17 cellular contexts compared by ENCODE assay signal in genomic region chr22:38925571-38926041, GRCh38. TPM values are rescaled to one million over a fixed set of nuclear protein-coding genes. Genes with fewer than 3 reads are reported as not detected.
DNase-seq lines count a peak whose midpoint lies in the region; ATAC-seq, FAIRE-seq and TF ChIP-seq lines count a peak whose summit lies in the region.
"Had no signal": no experiment of that assay in that cellular context is flagged by ENCODE, and none has a peak within 500 bp of the region (broad histone marks: within the 10 kb centered on the region; RNA-seq: fewer than 3 reads in every experiment).

No MANE protein-coding gene starts in this region.

- H3K79me2 ChIP-seq in parathyroid adenoma (no peaks in the 10 kb centered on the region), neural progenitor cell (ENCODE audit: low read depth) (no peaks in the 10 kb centered on the region)

- peaks cover 9% of the 10 kb centered on the region for H3K4me1 ChIP-seq in parathyroid adenoma
- H3K4me1 ChIP-seq in neural progenitor cell: no peaks in the 10 kb centered on the region

- H3K4me2 ChIP-seq in parathyroid adenoma (ENCODE audit: low read length) (no peak overlapping the region), neural progenitor cell (no peak overlapping the region)

- peaks cover 6% of the 10 kb centered on the region for H3K27me3 Mint-ChIP-seq in neural progenitor cell (ENCODE audit: insufficient read depth, low read depth)

- peaks cover 5% of the 10 kb centered on the region for H3F3A ChIP-seq in neural progenitor cell (ENCODE audit: low read depth)

- no peaks in the 10 kb centered on the region for H3K9me3 Mint-ChIP-seq in neural progenitor cell
- H3K9me3 Mint-ChIP-seq: activated CD8-positive, alpha-beta T cell treated with anti-CD3 and anti-CD28 coated beads for 36 hours; activated T-cell treated with anti-CD3 and anti-CD28 coated beads, Interleukin-2, amount 50 U/mL, for 72 hours; endodermal cell had no signal

- H3K27ac Mint-ChIP-seq in neural progenitor cell: no peak overlapping the region
- H3K27ac Mint-ChIP-seq: activated CD8-positive, alpha-beta T cell treated with anti-CD3 and anti-CD28 coated beads for 36 hours; activated T-cell treated with anti-CD3 and anti-CD28 coated beads, Interleukin-2, amount 50 U/mL, for 72 hours; endodermal cell had no signal

- DNase-seq in M059J (ENCODE audit: low read depth) (peak; percentile 65), bronchial epithelial cell (ENCODE audit: low read depth) (no peak), activated T-cell treated with anti-CD3 and anti-CD28 coated beads for 4 hours (no peak), neural progenitor cell (ENCODE audit: low spot score) (no peak)
- DNase-seq: activated CD8-positive, alpha-beta T cell treated with anti-CD3 and anti-CD28 coated beads for 36 hours; activated T-cell treated with anti-CD3 and anti-CD28 coated beads, Interleukin-2, amount 50 U/mL, for 72 hours; cerebellar nuclear complex; endodermal cell; mammary epithelial cell; NCI-H1092 treated with DMSO at 0.1 percent for 48 hours; WERI-Rb-1 had no signal

- H3K27me3 ChIP-seq in bronchial epithelial cell (ENCODE audit: control insufficient read depth, insufficient read depth, low read length): peaks cover 15% of the 10 kb centered on the region
- no peaks in the 10 kb centered on the region for H3K27me3 ChIP-seq in parathyroid adenoma (ENCODE audit: control insufficient read depth, insufficient read depth, low read length)
- peaks cover 26% of the 10 kb centered on the region for H3K27me3 ChIP-seq in neural progenitor cell
- H3K27me3 ChIP-seq: right atrium auricular region had no signal

- H3K9me3 ChIP-seq in parathyroid adenoma (ENCODE audit: control insufficient read depth, low read length): no peaks in the 10 kb centered on the region
- H3K9me3 ChIP-seq in neural progenitor cell (ENCODE audit: low read depth): no peaks in the 10 kb centered on the region
- H3K9me3 ChIP-seq: right atrium auricular region had no signal

- peaks cover 14% of the 10 kb centered on the region for H3K4me1 Mint-ChIP-seq in neural progenitor cell

- H2AFZ ChIP-seq in parathyroid adenoma: no peak overlapping the region
- H2AFZ ChIP-seq in neural progenitor cell (replicated peaks): no peak overlapping the region

- peak; percentile 91 for FAIRE-seq in bronchial epithelial cell (lab: Jason Lieb, UNC)

- no peak overlapping the region for H3K4me3 ChIP-seq in bronchial epithelial cell (ENCODE audit: low read depth, low read length)
- no peak overlapping the region for H3K4me3 ChIP-seq in parathyroid adenoma (ENCODE audit: low read depth, low read length)
- no peak overlapping the region for H3K4me3 ChIP-seq in neural progenitor cell
- H3K4me3 ChIP-seq: right atrium auricular region had no signal

- no peak for ATAC-seq in HG03045 (IDR thresholded peaks at IDR 0.05; ENCODE audit: unreplicated experiment)
- no peak for ATAC-seq in HG02610 (IDR thresholded peaks at IDR 0.05; ENCODE audit: unreplicated experiment)
- ATAC-seq: activated CD8-positive, alpha-beta T cell treated with anti-CD3 and anti-CD28 coated beads for 36 hours; activated T-cell treated with anti-CD3 and anti-CD28 coated beads, Interleukin-2, amount 50 U/mL, for 72 hours had no signal

- H3K9ac ChIP-seq in parathyroid adenoma (no peak overlapping the region), neural progenitor cell (no peak overlapping the region)

- no peaks in the 10 kb centered on the region for H4K20me1 ChIP-seq in neural progenitor cell (ENCODE audit: low read depth)

- H3K36me3 Mint-ChIP-seq in neural progenitor cell: no peaks in the 10 kb centered on the region

- H3K4me3 Mint-ChIP-seq in neural progenitor cell: no peak overlapping the region
- H3K4me3 Mint-ChIP-seq: activated CD8-positive, alpha-beta T cell treated with anti-CD3 and anti-CD28 coated beads for 36 hours; activated T-cell treated with anti-CD3 and anti-CD28 coated beads, Interleukin-2, amount 50 U/mL, for 72 hours; endodermal cell had no signal

- TF ChIP-seq CTCF in C4-2B (conservative IDR thresholded peaks at IDR 0.05) (no peak), bronchial epithelial cell (IDR thresholded peaks at IDR 0.05; ENCODE audit: insufficient read depth, low read length, severe bottlenecking) (no peak), parathyroid adenoma (IDR thresholded peaks at IDR 0.05) (no peak), neural progenitor cell (IDR thresholded peaks at IDR 0.05) (no peak)

- peak overlapping the region; percentile 27 for H3K27ac ChIP-seq in C4-2B
- peak overlapping the region; percentile 72 for H3K27ac ChIP-seq in parathyroid adenoma
- H3K27ac ChIP-seq in neural progenitor cell: no peak overlapping the region
- H3K27ac ChIP-seq: WERI-Rb-1 had no signal

- H3K36me3 ChIP-seq in bronchial epithelial cell (ENCODE audit: control insufficient read depth, insufficient read depth, low read length): no peaks in the 10 kb centered on the region
- H3K36me3 ChIP-seq in parathyroid adenoma (ENCODE audit: control insufficient read depth, insufficient read depth, low read length): no peaks in the 10 kb centered on the region
- H3K36me3 ChIP-seq in neural progenitor cell: no peaks in the 10 kb centered on the region
- H3K36me3 ChIP-seq: right atrium auricular region, WERI-Rb-1 had no signal

RNA-seq across cellular contexts. Expression of gene APOBEC3A, which starts 31.8 kb away (rescaled TPM):
- not detected in 2 replicates for total RNA-seq in M059J (2014; rRNA removed; shearing (Covaris generic))
- total RNA-seq in bronchial epithelial cell (not detected in 2 replicates), neural progenitor cell (ENCODE audit: low replicate concordance) (not detected in 2 replicates)
- total RNA-seq: activated CD8-positive, alpha-beta T cell treated with anti-CD3 and anti-CD28 coated beads for 36 hours; endodermal cell; glomerular endothelial cell; mammary epithelial cell had no signal

RNA-seq across cellular contexts. Expression of gene CBX6, which starts 53.6 kb away (rescaled TPM):
- total RNA-seq in M059J (2014; rRNA removed; shearing (Covaris generic)): 12.2 and 18.4 TPM in 2 replicates
- 6.8 and 8.4 TPM in 2 replicates for total RNA-seq in bronchial epithelial cell
- 14.0 and 29.7 TPM in 2 replicates for total RNA-seq in neural progenitor cell (ENCODE audit: low replicate concordance)

RNA-seq across cellular contexts. Expression of gene APOBEC3B, which starts 56.5 kb away (rescaled TPM):
- 14.8 and 22.6 TPM in 2 replicates for total RNA-seq in M059J (2014; rRNA removed; shearing (Covaris generic))
- total RNA-seq in bronchial epithelial cell (0.26 TPM in 1 of 2 replicates, not detected in the other), neural progenitor cell (ENCODE audit: low replicate concordance) (not detected in 2 replicates)

Comparison
In these comparisons a context has a peak if more than half of its experiments do, and no peak if none do; other contexts are left out.
1. RNA of gene APOBEC3B, which starts 56.5 kb away (total RNA-seq): 14.8 to 22.6 TPM in M059J; 0.26 TPM in bronchial epithelial cell and not detected in neural progenitor cell; every median in the first group is over 10 times any median in the second.